Comparison of ENCODE assay signal across 16 cellular contexts in genomic region chr5:14218480-14218879, GRCh38.
DNase-seq lines count a peak whose midpoint lies in the region; ATAC-seq and TF ChIP-seq lines count a peak whose summit lies in the region.
"Had no signal": no experiment of that assay in that cellular context is flagged by ENCODE, and none has a peak within 500 bp of the region (broad histone marks: within the 10 kb centered on the region; RNA-seq: fewer than 3 reads in every experiment).

No MANE protein-coding gene starts in this region.

- H3K4me1 Mint-ChIP-seq in stimulated activated memory B cell treated with anti-CD40 and anti-IgM and Interleukin-4, amounts not matched to agents 10 μg/mL and 1 μg/mL and 100 μg/mL, for 72 hours = peaks cover 89% of the 10 kb centered on the region

- 88% methylated on average over 6 of the region's 6 CpGs for WGBS in HUES64

- no peaks in the 10 kb centered on the region for H3K27me3 ChIP-seq in HUES64 (ENCODE audit: insufficient read depth, low read length)
- no peaks in the 10 kb centered on the region for H3K27me3 ChIP-seq in ascending aorta
- H3K27me3 ChIP-seq in lower lobe of right lung (ENCODE audit: low read depth) = no peaks in the 10 kb centered on the region

- H3K27ac ChIP-seq in HUES64 (ENCODE audit: low read depth, low read length) (peak overlapping the region; percentile 8; the same call in 1 of the 2 replicates), ascending aorta (peak overlapping the region; percentile 36 to 56), lower lobe of right lung (peak overlapping the region; percentile 80)

- intact Hi-C loops in ascending aorta (cut with DNase I) = no loop called here
- intact Hi-C loops in lower lobe of right lung (cut with DNase I) = no loop called here

- H3K9me3 ChIP-seq in HUES64 (ENCODE audit: insufficient read depth, low read depth, low read length) (no peaks in the 10 kb centered on the region), ascending aorta (no peaks in the 10 kb centered on the region), lower lobe of right lung (no peaks in the 10 kb centered on the region)

- no peaks in the 10 kb centered on the region for H3K36me3 ChIP-seq in HUES64 (ENCODE audit: insufficient read depth, low read length)
- no peaks in the 10 kb centered on the region for H3K36me3 ChIP-seq in ascending aorta
- no peaks in the 10 kb centered on the region for H3K36me3 ChIP-seq in lower lobe of right lung

- H3K9me3 Mint-ChIP-seq in stimulated activated memory B cell treated with anti-CD40 and anti-IgM and Interleukin-4, amounts not matched to agents 10 μg/mL and 1 μg/mL and 100 μg/mL, for 72 hours = no peaks in the 10 kb centered on the region
- H3K9me3 Mint-ChIP-seq in activated naive CD4-positive, alpha-beta T cell treated with anti-CD3 and anti-CD28 coated beads, Interleukin-2, amount 50 U/mL, for 72 hours = no peaks in the 10 kb centered on the region
- H3K9me3 Mint-ChIP-seq: CD14-positive monocyte had no signal

- ATAC-seq in lower lobe of right lung (peak; percentile 3 to 43), HG03196 (IDR thresholded peaks at IDR 0.05; ENCODE audit: unreplicated experiment) (no peak), HG03280 (IDR thresholded peaks at IDR 0.05; ENCODE audit: unreplicated experiment) (no peak)
- ATAC-seq in stimulated activated memory B cell treated with anti-CD40 and anti-IgM and Interleukin-4, amounts not matched to agents 10 μg/mL and 1 μg/mL and 100 μg/mL, for 72 hours = peak; percentile 39
- ATAC-seq in activated naive CD4-positive, alpha-beta T cell treated with anti-CD3 and anti-CD28 coated beads, Interleukin-2, amount 50 U/mL, for 72 hours = no peak
- ATAC-seq: HCT116 had no signal

- H3K4me1 ChIP-seq in HUES64 (ENCODE audit: insufficient read depth, low read length) (peaks cover 92% of the 10 kb centered on the region), ascending aorta (peaks cover 14 to 21% of the 10 kb centered on the region in 2 donors), lower lobe of right lung (peaks cover 75% of the 10 kb centered on the region)

- peaks cover 14% of the 10 kb centered on the region for H3K36me3 Mint-ChIP-seq in stimulated activated memory B cell treated with anti-CD40 and anti-IgM and Interleukin-4, amounts not matched to agents 10 μg/mL and 1 μg/mL and 100 μg/mL, for 72 hours
- no peaks in the 10 kb centered on the region for H3K36me3 Mint-ChIP-seq in activated naive CD4-positive, alpha-beta T cell treated with anti-CD3 and anti-CD28 coated beads, Interleukin-2, amount 50 U/mL, for 72 hours
- H3K36me3 Mint-ChIP-seq: CD14-positive monocyte had no signal

- H3K27me3 Mint-ChIP-seq in stimulated activated memory B cell treated with anti-CD40 and anti-IgM and Interleukin-4, amounts not matched to agents 10 μg/mL and 1 μg/mL and 100 μg/mL, for 72 hours = no peaks in the 10 kb centered on the region

- no peak overlapping the region for H3K9ac ChIP-seq in HUES64 (ENCODE audit: low read depth, low read length)

- peak overlapping the region; percentile 79 for H3K27ac Mint-ChIP-seq in stimulated activated memory B cell treated with anti-CD40 and anti-IgM and Interleukin-4, amounts not matched to agents 10 μg/mL and 1 μg/mL and 100 μg/mL, for 72 hours
- no peak overlapping the region for H3K27ac Mint-ChIP-seq in activated naive CD4-positive, alpha-beta T cell treated with anti-CD3 and anti-CD28 coated beads, Interleukin-2, amount 50 U/mL, for 72 hours

- H3K4me3 Mint-ChIP-seq in stimulated activated memory B cell treated with anti-CD40 and anti-IgM and Interleukin-4, amounts not matched to agents 10 μg/mL and 1 μg/mL and 100 μg/mL, for 72 hours = no peak overlapping the region
- H3K4me3 Mint-ChIP-seq: CD14-positive monocyte had no signal

- no peak for TF ChIP-seq CTCF in ascending aorta (IDR thresholded peaks at IDR 0.05)
- no peak for TF ChIP-seq CTCF in lower lobe of right lung (IDR thresholded peaks at IDR 0.05)

- DNase-seq in ascending aorta (ENCODE audit: low spot score in 2 of 2) (no peak), lower lobe of right lung (no peak), hypothalamus (lab: John Stamatoyannopoulos, UW) (no peak)
- no peak for DNase-seq in activated naive CD4-positive, alpha-beta T cell treated with anti-CD3 and anti-CD28 coated beads, Interleukin-2, amount 50 U/mL, for 72 hours (ENCODE audit: low spot score in 2 of 2)
- DNase-seq: activated T-cell treated with anti-CD3 and anti-CD28 coated beads for 4 hours; effector memory CD4-positive, alpha-beta T cell; left cardiac atrium; NCI-H1436 treated with DMSO at 0.1 percent for 48 hours; occipital lobe; stimulated activated CD4-positive, alpha-beta T cell treated with anti-CD3 and anti-CD28 coated beads, Interleukin-2, amount 100 ng/mL, for 24 hours had no signal

- H3K4me3 ChIP-seq in HUES64 (ENCODE audit: low read length) (no peak overlapping the region), ascending aorta (peak overlapping the region in 1 of 2 donors; percentile 28), lower lobe of right lung (no peak overlapping the region)

Comparison
In these comparisons a context has a peak if more than half of its experiments do, and no peak if none do; other contexts are left out.
1. H3K27ac ChIP-seq: peak in every context shown above with its lines; median percentile 80 in lower lobe of right lung; 46 in ascending aorta; 8 in HUES64.
2. ATAC-seq: peak in lower lobe of right lung (2 of 2) and stimulated activated memory B cell treated with anti-CD40 and anti-IgM and Interleukin-4, amounts not matched to agents 10 μg/mL and 1 μg/mL and 100 μg/mL, for 72 hours (single experiment); none in HG03196 (single experiment), HG03280 (single experiment) and activated naive CD4-positive, alpha-beta T cell treated with anti-CD3 and anti-CD28 coated beads, Interleukin-2, amount 50 U/mL, for 72 hours (0 of 2).